Comparison of ENCODE assay signal across 26 cellular contexts in the genomic region with DNA sequence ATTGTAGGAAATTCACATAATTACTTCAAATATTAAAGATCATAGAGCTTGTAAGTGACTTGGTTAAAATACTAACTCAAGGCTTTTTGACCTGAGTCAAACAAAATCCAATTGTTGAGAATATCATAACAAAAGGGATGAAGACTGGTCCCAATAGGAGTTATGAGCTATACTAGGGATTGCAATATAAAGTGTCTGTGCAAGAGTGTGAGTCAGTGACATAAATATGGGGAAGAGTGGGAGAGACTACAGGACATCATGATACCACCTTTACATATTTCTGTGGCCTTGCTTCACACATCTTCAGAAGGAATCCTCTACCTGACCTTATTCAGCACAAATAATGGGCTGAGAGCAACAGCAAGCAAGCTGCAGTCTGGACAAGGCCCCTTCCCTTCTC.
A peak's percentile ranks its signal among the peaks of the same experiment; 100 is the strongest.
DNase-seq lines count a peak whose midpoint lies in the region; ATAC-seq, FAIRE-seq and TF ChIP-seq lines count a peak whose summit lies in the region.
"Had no signal": no experiment of that assay in that cellular context is flagged by ENCODE, and none has a peak within 500 bp of the region (broad histone marks: within the 10 kb centered on the region; RNA-seq: fewer than 3 reads in every experiment).

No MANE protein-coding gene starts in this region.

- H3K27ac ChIP-seq in SK-N-MC (no peak overlapping the region), osteoblast (ENCODE audit: low read depth, low read length) (no peak overlapping the region), endodermal cell (ENCODE audit: low read depth, low read length) (no peak overlapping the region)
- H3K27ac ChIP-seq: esophagus squamous epithelium, heart left ventricle, uterus, WERI-Rb-1 had no signal

- no peak overlapping the region for H3K9ac ChIP-seq in SK-N-MC (ENCODE audit: insufficient read length)
- H3K9ac ChIP-seq in endodermal cell (ENCODE audit: extremely low read depth, low read length, poor library complexity, severe bottlenecking), result no peak overlapping the region
- H3K9ac ChIP-seq: SK-N-SH had no signal

- H3K27me3 ChIP-seq in osteoblast (ENCODE audit: insufficient read depth, low read length), result no peaks in the 10 kb centered on the region
- no peaks in the 10 kb centered on the region for H3K27me3 ChIP-seq in endodermal cell (ENCODE audit: control insufficient read depth, insufficient read depth, low read length, poor library complexity, severe bottlenecking)
- H3K27me3 ChIP-seq: esophagus squamous epithelium, heart left ventricle, uterus had no signal

- DNase-seq in H54 (ENCODE audit: insufficient read length, low spot score) (no peak), SK-N-MC (ENCODE audit: low read depth, low spot score) (no peak), fibroblast of pulmonary artery (ENCODE audit: low read depth) (peak; percentile 64), osteoblast (ENCODE audit: insufficient read length, low spot score, missing footprints) (no peak), NCI-H510A treated with DMSO at 0.1 percent for 48 hours (lab: John Stamatoyannopoulos, UW) (no peak), endodermal cell (no peak)
- DNase-seq: activated CD4-positive, alpha-beta T cell treated with anti-CD3 and anti-CD28 coated beads, Interleukin-2, amount 50 U/mL, for 1 hour; DMS 273 treated with DMSO at 0.1 percent for 48 hours; effector CD4-positive, alpha-beta T cell; esophagus squamous epithelium; heart left ventricle; NCI-H1417; NCI-H2107; NCI-H524; SK-N-SH; stimulated activated CD4-positive, alpha-beta T cell treated with anti-CD3 and anti-CD28 coated beads, Interleukin-2, amount 100 ng/mL, for 24 hours; uterus; WERI-Rb-1 had no signal

- peak overlapping the region; percentile 24; the same call in 1 of the 2 replicates for H3K4me3 ChIP-seq in SK-N-MC
- no peak overlapping the region for H3K4me3 ChIP-seq in fibroblast of pulmonary artery (replicated peaks; ENCODE audit: low read depth, low read length)
- no peak overlapping the region for H3K4me3 ChIP-seq in osteoblast (ENCODE audit: insufficient read depth, low read length)
- no peak overlapping the region for H3K4me3 ChIP-seq in endodermal cell (ENCODE audit: low read length)
- H3K4me3 ChIP-seq: esophagus squamous epithelium, heart left ventricle, uterus had no signal

- no peak overlapping the region for H3K4me3 Mint-ChIP-seq in endodermal cell
- H3K4me3 Mint-ChIP-seq: activated naive CD8-positive, alpha-beta T cell; CD14-positive monocyte; stimulated activated effector memory CD8-positive, alpha-beta T cell treated with anti-CD3 and anti-CD28 coated beads, Interleukin-12 subunit alpha, Interleukin-12 subunit beta, amount 100 ng/mL, for 72 hours had no signal

- H3K4me1 Mint-ChIP-seq in endodermal cell, result peaks cover 12% of the 10 kb centered on the region
- H3K4me1 Mint-ChIP-seq: CD14-positive monocyte; stimulated activated effector memory CD8-positive, alpha-beta T cell treated with anti-CD3 and anti-CD28 coated beads, Interleukin-12 subunit alpha, Interleukin-12 subunit beta, amount 100 ng/mL, for 72 hours had no signal

- H3K27me3 Mint-ChIP-seq in endodermal cell (ENCODE audit: insufficient read depth), result peaks cover 4% of the 10 kb centered on the region
- H3K27me3 Mint-ChIP-seq: activated naive CD8-positive, alpha-beta T cell; progenitor cell of endocrine pancreas had no signal

- ATAC-seq in GM21723 (IDR thresholded peaks at IDR 0.05; ENCODE audit: unreplicated experiment) (no peak), HG03460 (IDR thresholded peaks at IDR 0.05; ENCODE audit: unreplicated experiment) (no peak)
- ATAC-seq: HCT116; heart left ventricle; stimulated activated effector memory CD8-positive, alpha-beta T cell treated with anti-CD3 and anti-CD28 coated beads, Interleukin-12 subunit alpha, Interleukin-12 subunit beta, amount 100 ng/mL, for 72 hours had no signal

- TF ChIP-seq CTCF in fibroblast of pulmonary artery (IDR thresholded peaks at IDR 0.05; ENCODE audit: low read length, missing control alignments), result no peak
- TF ChIP-seq CTCF in osteoblast (IDR thresholded peaks at IDR 0.05; ENCODE audit: extremely low read depth, low read depth, low read length), result no peak
- TF ChIP-seq CTCF in endodermal cell (conservative IDR thresholded peaks at IDR 0.05), result no peak

- no peaks in the 10 kb centered on the region for H3K9me3 Mint-ChIP-seq in endodermal cell
- H3K9me3 Mint-ChIP-seq: activated T-helper 2 cell treated with anti-CD3 and anti-CD28 coated beads, Interferon-gamma antibody, Interleukin-2, Interleukin-4, amounts not matched to agents 10 μg/mL and 5 μg/mL and 100 μg/mL, durations not matched to agents 14 hours and 24 hours and 36 hours; CD14-positive monocyte; stimulated activated effector memory CD8-positive, alpha-beta T cell treated with anti-CD3 and anti-CD28 coated beads, Interleukin-12 subunit alpha, Interleukin-12 subunit beta, amount 100 ng/mL, for 72 hours had no signal

- H3K79me2 ChIP-seq in osteoblast (ENCODE audit: insufficient read depth, low read length), result no peaks in the 10 kb centered on the region

- peaks cover 8% of the 10 kb centered on the region for H3K4me1 ChIP-seq in osteoblast (ENCODE audit: insufficient read depth, low read length)
- H3K4me1 ChIP-seq in endodermal cell (ENCODE audit: control insufficient read depth, insufficient read depth, low read length), result peaks cover 4% of the 10 kb centered on the region
- H3K4me1 ChIP-seq: esophagus squamous epithelium, heart left ventricle, uterus had no signal

- no peaks in the 10 kb centered on the region for H4K20me1 ChIP-seq in osteoblast (ENCODE audit: insufficient read depth, low read length)

- peak overlapping the region; percentile 7 for H3K4me2 ChIP-seq in osteoblast (ENCODE audit: insufficient read depth, low read length)
- H3K4me2 ChIP-seq: SK-N-SH had no signal

- FAIRE-seq in H54 (lab: Jason Lieb, UNC), result peak; percentile 52

- H3K36me3 ChIP-seq in SK-N-MC (ENCODE audit: insufficient read depth, low read length) (no peaks in the 10 kb centered on the region), osteoblast (ENCODE audit: insufficient read depth, low read length) (no peaks in the 10 kb centered on the region), endodermal cell (ENCODE audit: control insufficient read depth, insufficient read depth, low read length) (no peaks in the 10 kb centered on the region)
- H3K36me3 ChIP-seq: esophagus squamous epithelium, heart left ventricle, uterus, WERI-Rb-1 had no signal

- H2AFZ ChIP-seq in osteoblast (ENCODE audit: low read length), result no peak overlapping the region

- H3K27ac Mint-ChIP-seq in endodermal cell, result no peak overlapping the region
- H3K27ac Mint-ChIP-seq: activated naive CD8-positive, alpha-beta T cell; activated T-helper 2 cell treated with anti-CD3 and anti-CD28 coated beads, Interferon-gamma antibody, Interleukin-2, Interleukin-4, amounts not matched to agents 10 μg/mL and 5 μg/mL and 100 μg/mL, durations not matched to agents 14 hours and 24 hours and 36 hours; CD14-positive monocyte; stimulated activated effector memory CD8-positive, alpha-beta T cell treated with anti-CD3 and anti-CD28 coated beads, Interleukin-12 subunit alpha, Interleukin-12 subunit beta, amount 100 ng/mL, for 72 hours had no signal

- H3K9me3 ChIP-seq in SK-N-MC (ENCODE audit: low read depth, low read length), result no peaks in the 10 kb centered on the region
- H3K9me3 ChIP-seq in osteoblast (ENCODE audit: low read depth, low read length), result no peaks in the 10 kb centered on the region
- H3K9me3 ChIP-seq in endodermal cell (ENCODE audit: control insufficient read depth, low read length), result no peaks in the 10 kb centered on the region
- H3K9me3 ChIP-seq: esophagus squamous epithelium, heart left ventricle, SK-N-SH, uterus had no signal

- no peak for TF ChIP-seq POLR2A in H54 (IDR thresholded peaks at IDR 0.05; ENCODE audit: low read depth, low read length)

- no peaks in the 10 kb centered on the region for H3K36me3 Mint-ChIP-seq in endodermal cell (ENCODE audit: low read depth)
- H3K36me3 Mint-ChIP-seq: activated naive CD8-positive, alpha-beta T cell; CD14-positive monocyte; stimulated activated effector memory CD8-positive, alpha-beta T cell treated with anti-CD3 and anti-CD28 coated beads, Interleukin-12 subunit alpha, Interleukin-12 subunit beta, amount 100 ng/mL, for 72 hours had no signal
